ENCODE assay signal across 29 cellular contexts in the genomic region with DNA sequence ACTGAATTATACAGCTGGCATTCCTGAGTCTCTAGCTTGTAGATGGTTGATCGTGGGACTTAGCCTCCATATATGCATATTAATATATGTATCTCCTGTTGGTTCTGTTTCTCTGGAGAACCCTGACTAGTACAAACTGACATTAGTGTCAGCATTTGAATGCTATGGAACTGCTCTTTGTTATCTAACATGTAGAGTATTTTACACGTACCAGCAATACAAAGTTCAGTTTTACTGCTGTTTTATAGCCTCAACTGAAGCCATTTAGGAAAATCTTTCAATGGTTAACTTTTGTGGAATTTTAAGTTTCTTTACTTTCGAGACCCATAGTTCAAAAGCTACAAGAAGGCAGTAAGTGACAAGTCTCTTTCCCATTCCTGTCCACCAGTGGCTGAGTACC.
"Had no signal": no experiment of that assay in that cellular context is flagged by ENCODE, and none has a peak within 500 bp of the region (broad histone marks: within the 10 kb centered on the region; RNA-seq: fewer than 3 reads in every experiment).

No MANE protein-coding gene starts in this region.

- H3K27me3 Mint-ChIP-seq: naive B cell; natural killer cell treated with Interleukin-12 subunit alpha and Interleukin-12 subunit beta and Interleukin-15 and Interleukin-18, amount 100 ng/mL, for 72 hours; stimulated activated memory B cell treated with anti-CD40 and anti-IgM and Interleukin-4, amounts not matched to agents 10 μg/mL and 1 μg/mL and 100 μg/mL, for 72 hours had no signal

- H3K27me3 ChIP-seq: esophagus muscularis mucosa, foreskin keratinocyte, gastroesophageal sphincter, heart left ventricle, neural progenitor cell, right atrium auricular region, sigmoid colon, spleen, testis, tibial artery, upper lobe of left lung, uterus had no signal

- H3K36me3 ChIP-seq: esophagus muscularis mucosa, gastroesophageal sphincter, heart left ventricle, lower lobe of right lung, neural progenitor cell, right atrium auricular region, sigmoid colon, spleen, tibial artery, upper lobe of left lung, uterus had no signal

- DNase-seq: caudate nucleus; dermis blood vessel endothelial cell; effector CD4-positive, alpha-beta T cell; foreskin keratinocyte; heart left ventricle; hippocampal formation; left cardiac atrium; left ventricle myocardium superior; lower lobe of right lung; naive B cell; sigmoid colon; spleen; stimulated activated CD4-positive, alpha-beta T cell treated with anti-CD3 and anti-CD28 coated beads, Interleukin-4, amount 100 ng/mL, for 4 hours; stimulated activated naive CD8-positive, alpha-beta T cell treated with anti-CD3 and anti-CD28 coated beads, Interleukin-15, Interleukin-2, amounts not matched to agents 100 U/mL and 50 U/mL, for 24 hours; substantia nigra; testis; tibial artery; upper lobe of left lung; uterus had no signal

- H3K36me3 Mint-ChIP-seq: neural progenitor cell; stimulated activated memory B cell treated with anti-CD40 and anti-IgM and Interleukin-4, amounts not matched to agents 10 μg/mL and 1 μg/mL and 100 μg/mL, for 72 hours had no signal

- H3K4me1 ChIP-seq: foreskin keratinocyte, heart left ventricle, lower lobe of right lung, neural progenitor cell, parathyroid adenoma, right atrium auricular region, spleen, testis, tibial artery, upper lobe of left lung, uterus had no signal

- H3K4me1 Mint-ChIP-seq: naive B cell; stimulated activated memory B cell treated with anti-CD40 and anti-IgM and Interleukin-4, amounts not matched to agents 10 μg/mL and 1 μg/mL and 100 μg/mL, for 72 hours had no signal

- H3K27ac ChIP-seq: coronary artery, esophagus muscularis mucosa, foreskin keratinocyte, gastroesophageal sphincter, heart left ventricle, lower lobe of right lung, neural progenitor cell, parathyroid adenoma, right atrium auricular region, sigmoid colon, spleen, testis, tibial artery, upper lobe of left lung, uterus had no signal

- H3K4me3 Mint-ChIP-seq: naive B cell; natural killer cell treated with Interleukin-12 subunit alpha and Interleukin-12 subunit beta and Interleukin-15 and Interleukin-18, amount 100 ng/mL, for 72 hours; neural progenitor cell; stimulated activated memory B cell treated with anti-CD40 and anti-IgM and Interleukin-4, amounts not matched to agents 10 μg/mL and 1 μg/mL and 100 μg/mL, for 72 hours had no signal

- H3K27ac Mint-ChIP-seq: natural killer cell treated with Interleukin-12 subunit alpha and Interleukin-12 subunit beta and Interleukin-15 and Interleukin-18, amount 100 ng/mL, for 72 hours; neural progenitor cell; progenitor cell of endocrine pancreas; stimulated activated memory B cell treated with anti-CD40 and anti-IgM and Interleukin-4, amounts not matched to agents 10 μg/mL and 1 μg/mL and 100 μg/mL, for 72 hours had no signal

- H3K9ac ChIP-seq: neural progenitor cell, parathyroid adenoma had no signal

- H3K4me3 ChIP-seq: coronary artery, esophagus muscularis mucosa, gastroesophageal sphincter, heart left ventricle, lower lobe of right lung, neural progenitor cell, right atrium auricular region, sigmoid colon, spleen, testis, tibial artery, upper lobe of left lung, uterus had no signal

- H3K9me3 ChIP-seq: esophagus muscularis mucosa, lower lobe of right lung, right atrium auricular region, testis, uterus had no signal

- FAIRE-seq: islet of Langerhans had no signal
